Comparison of ENCODE assay signal across 24 cellular contexts in genomic region chr18:12779043-12779442, GRCh38.
DNase-seq lines count a peak whose midpoint lies in the region; ATAC-seq, FAIRE-seq and TF ChIP-seq lines count a peak whose summit lies in the region.
"Had no signal": no experiment of that assay in that cellular context is flagged by ENCODE, and none has a peak within 500 bp of the region (broad histone marks: within the 10 kb centered on the region; RNA-seq: fewer than 3 reads in every experiment).

No MANE protein-coding gene starts in this region.

- H3K36me3 Mint-ChIP-seq in GM23338 (ENCODE audit: low read depth) = peaks cover 4% of the 10 kb centered on the region; the same call in 2 of the 3 replicates

- no peaks in the 10 kb centered on the region for H3K36me3 ChIP-seq in GM23338 (ENCODE audit: insufficient read depth)
- H3K36me3 ChIP-seq in HepG2 (replicated peaks in 1 of 2; ENCODE audit: control insufficient read depth in 1 of 2, insufficient read depth in 2 of 2, low read length in 2 of 2) = no peaks in the 10 kb centered on the region
- no peaks in the 10 kb centered on the region for H3K36me3 ChIP-seq in PC-3 (ENCODE audit: low read depth, low read length)
- H3K36me3 ChIP-seq: BLaER1, SJSA1 had no signal

- peaks cover 6% of the 10 kb centered on the region; the same call in 2 of the 3 replicates for H3K9me3 Mint-ChIP-seq in GM23338
- H3K9me3 Mint-ChIP-seq: CD4-positive, alpha-beta T cell had no signal

- ATAC-seq in GM23338 (no peak), HepG2 (no peak), sciatic nerve (no peak), HG02798 (IDR thresholded peaks at IDR 0.05; ENCODE audit: poor library complexity, unreplicated experiment) (no peak), PC-3 (no peak)
- ATAC-seq: Right ventricle myocardium inferior had no signal

- in situ Hi-C loops in HepG2 (cut with HindIII; ENCODE audit: extremely low pct_ligation_motif_present, low pct_unique_long_range_greater_than_20kb) = no loop called here

- peak in 1 of 2 experiments; percentile 39; a peak in 2 of 4 replicates for TF ChIP-seq CTCF in GM23338 (conservative IDR thresholded peaks at IDR 0.05; ENCODE audit: low read depth in 2 of 2)
- TF ChIP-seq CTCF in NB4 (IDR thresholded peaks at IDR 0.05; ENCODE audit: low read depth, low read length) = no peak
- TF ChIP-seq CTCF in HepG2 (CRISPR knock-in tag; IDR thresholded peaks at IDR 0.05) = peak; percentile 30
- no peak for TF ChIP-seq CTCF in PC-3 (conservative IDR thresholded peaks at IDR 0.05; ENCODE audit: low read depth, low read length)

- peaks cover 15% of the 10 kb centered on the region for H3K27me3 Mint-ChIP-seq in GM23338 (ENCODE audit: insufficient read depth, low read depth, poor library complexity)
- H3K27me3 Mint-ChIP-seq: CD4-positive, alpha-beta T cell had no signal

- H3K4me2 ChIP-seq in GM23338 (no peak overlapping the region), HepG2 (ENCODE audit: low read depth, low read length) (no peak overlapping the region), PC-3 (ENCODE audit: low read length) (no peak overlapping the region)
- H3K4me2 ChIP-seq: BLaER1 had no signal

- H3K4me3 ChIP-seq in GM23338 (no peak overlapping the region), NB4 (ENCODE audit: low read depth, low read length) (no peak overlapping the region), HepG2 (replicated peaks in 1 of 3; ENCODE audit: insufficient read depth in 1 of 3, low read depth in 2 of 3, low read length in 3 of 3) (no peak overlapping the region), PC-3 (ENCODE audit: low read length) (no peak overlapping the region)
- H3K4me3 ChIP-seq: BLaER1, SJSA1 had no signal

- H3K4me3 Mint-ChIP-seq in GM23338 = no peak overlapping the region
- H3K4me3 Mint-ChIP-seq: IgD-negative memory B cell had no signal

- no peak for FAIRE-seq in HepG2 (lab: Jason Lieb, UNC)
- FAIRE-seq: G401.6, GM18507 had no signal

- 0 out of 2 replicates have a peak, but pooled peaks cover 5% of the 10 kb centered on the region for H3K9me2 ChIP-seq in GM23338 (ENCODE audit: insufficient read depth)
- no peaks in the 10 kb centered on the region for H3K9me2 ChIP-seq in PC-3 (replicated peaks; ENCODE audit: low read length)

- H3F3A ChIP-seq in GM23338 (replicated peaks; ENCODE audit: low read depth) (no peaks in the 10 kb centered on the region), PC-3 (ENCODE audit: low read length, unreplicated experiment) (no peaks in the 10 kb centered on the region)

- H3K79me2 ChIP-seq in GM23338 (replicated peaks; ENCODE audit: insufficient read depth) (no peaks in the 10 kb centered on the region), HepG2 (ENCODE audit: insufficient read depth, low read length) (no peaks in the 10 kb centered on the region), PC-3 (ENCODE audit: low read length) (no peaks in the 10 kb centered on the region)

- no peaks in the 10 kb centered on the region for H3K4me1 Mint-ChIP-seq in GM23338

- intact Hi-C loops in HepG2 (cut with micrococcal nuclease; ENCODE audit: unreplicated experiment) = no loop called here
- intact Hi-C loops in sciatic nerve (cut with DNase I) = no loop called here
- intact Hi-C loops in PC-3 (cut with micrococcal nuclease) = no loop called here

- 84% methylated on average over 10 of the region's 11 CpGs for WGBS in HepG2 (ENCODE audit: low lambda C conversion rate)

- BruUV-seq in HepG2 (replicated peaks; lab: Mats Ljungman, UMichigan) (no TSS peak), PC-3 (replicated peaks; lab: Mats Ljungman, UMichigan) (no TSS peak)

- no peak overlapping the region for H3K27ac Mint-ChIP-seq in GM23338
- H3K27ac Mint-ChIP-seq: CD4-positive, alpha-beta T cell; IgD-negative memory B cell had no signal

- POLR2A ChIA-PET in HepG2 (lab: Yijun Ruan, JAX) (no interaction called here), PC-3 (lab: Charles Lee; ENCODE audit: unreplicated experiment) (no interaction called here)

- H3K4me1 ChIP-seq in GM23338 (ENCODE audit: insufficient read depth) (no peaks in the 10 kb centered on the region), HepG2 (ENCODE audit: insufficient read depth, low read length) (peaks cover 13% of the 10 kb centered on the region), PC-3 (ENCODE audit: insufficient read depth, low read length) (no peaks in the 10 kb centered on the region; the same call in 1 of the 2 replicates)
- H3K4me1 ChIP-seq: SJSA1 had no signal

- no peak for TF ChIP-seq EP300 in HepG2 (IDR thresholded peaks at IDR 0.05; ENCODE audit: low read depth in 2 of 2, low read length in 2 of 2)
- TF ChIP-seq EP300 in HepG2 (CRISPR knock-in tag; IDR thresholded peaks at IDR 0.05; ENCODE audit: borderline replicate concordance) = no peak

- H3K9ac ChIP-seq in HepG2 (ENCODE audit: insufficient read depth, low read depth, low read length) (no peak overlapping the region), PC-3 (ENCODE audit: low read length) (no peak overlapping the region)
- H3K9ac ChIP-seq: BLaER1 had no signal

- CTCF ChIA-PET in HepG2 (lab: Yijun Ruan, JAX; ENCODE audit: low intra/inter-chr PET ratio, low total read pairs) = no interaction called here
- CTCF ChIA-PET in PC-3 (lab: Charles Lee) = no interaction called here

- TF ChIP-seq RAD21 in HepG2 (CRISPR knock-in tag; IDR thresholded peaks at IDR 0.05) = no peak

- H3K27me3 ChIP-seq in GM23338 (ENCODE audit: insufficient read depth) (peaks cover 48% of the 10 kb centered on the region), HepG2 (ENCODE audit: control insufficient read depth in 1 of 2, insufficient read depth in 2 of 2, low read length in 2 of 2) (no peaks in the 10 kb centered on the region), PC-3 (ENCODE audit: low read length) (no peaks in the 10 kb centered on the region)
- H3K27me3 ChIP-seq: SJSA1 had no signal

- H3K9me3 ChIP-seq in HepG2 (ENCODE audit: low read length) (no peaks in the 10 kb centered on the region), PC-3 (ENCODE audit: low read length) (no peaks in the 10 kb centered on the region)

- TF ChIP-seq POLR2A in NB4 (IDR thresholded peaks at IDR 0.05; ENCODE audit: extremely low read depth, insufficient read length) (no peak), HepG2 (IDR thresholded peaks at IDR 0.05; ENCODE audit: insufficient read depth in 1 of 2, low read depth in 2 of 2, low read length in 2 of 2) (no peak)

- no peaks in the 10 kb centered on the region; the same call in 1 of the 2 replicates for H4K20me1 ChIP-seq in GM23338 (replicated peaks; ENCODE audit: insufficient read depth)
- no peaks in the 10 kb centered on the region for H4K20me1 ChIP-seq in HepG2 (ENCODE audit: insufficient read depth, low read length)
- no peaks in the 10 kb centered on the region for H4K20me1 ChIP-seq in PC-3 (ENCODE audit: low read length)
- H4K20me1 ChIP-seq: BLaER1 had no signal

- DNase-seq in GM23338 (ENCODE audit: low spot score) (no peak), NB4 (ENCODE audit: low read depth) (peak; percentile 14), HepG2 (ENCODE audit: low spot score) (no peak), sciatic nerve (ENCODE audit: low spot score) (peak; percentile 30), medulla oblongata (ENCODE audit: extremely low spot score) (no peak), PC-3 (no peak), NCI-H2171 treated with DMSO at 0.1 percent for 48 hours (lab: John Stamatoyannopoulos, UW) (no peak)
- DNase-seq: CD4-positive, alpha-beta T cell; GOT3; Karpas-422; MV-4-11; NCI-H1436 treated with DMSO at 0.1 percent for 48 hours; NCI-H1930; NCI-H2227 treated with DMSO at 0.1 percent for 48 hours; NCI-H510A; NCI-H82; OCI-M1 had no signal

- 0 out of 2 replicates have a peak overlapping the region, but pooled peaks have one; percentile 23 for H2AFZ ChIP-seq in GM23338
- H2AFZ ChIP-seq in HepG2 (ENCODE audit: low read length) = no peak overlapping the region
- no peak overlapping the region for H2AFZ ChIP-seq in PC-3 (ENCODE audit: low read length)

- no peak overlapping the region for H3K27ac ChIP-seq in GM23338 (ENCODE audit: low read depth)
- H3K27ac ChIP-seq in HepG2 (ENCODE audit: extremely low read length, insufficient read depth, low read length) = no peak overlapping the region
- no peak overlapping the region for H3K27ac ChIP-seq in PC-3 (ENCODE audit: low read length)
- H3K27ac ChIP-seq: BLaER1, SJSA1 had no signal

TF ChIP-seq in GM23338, 12 proteins besides CTCF, POLR2A, EP300 and RAD21 (continues in another document):
- TF ChIP-seq POLR2AphosphoS5 (IDR thresholded peaks at IDR 0.05; ENCODE audit: low read depth) (no peak), ETS1 (IDR thresholded peaks at IDR 0.05) (no peak), CREB1 (CRISPR knock-in tag; IDR thresholded peaks at IDR 0.05; ENCODE audit: low read depth) (no peak), ZNF331 (CRISPR knock-in tag; IDR thresholded peaks at IDR 0.05; ENCODE audit: low read depth) (no peak)

TF ChIP-seq in HepG2, 621 proteins besides CTCF, POLR2A, EP300 and RAD21:
- TF ChIP-seq ZC3H13 (CRISPR knock-in tag; IDR thresholded peaks at IDR 0.05) = no peak
- TF ChIP-seq STAG1 (CRISPR knock-in tag; IDR thresholded peaks at IDR 0.05) = peak; percentile 34

Comparison
In these comparisons a context has a peak if more than half of its experiments do, and no peak if none do; other contexts are left out.
1. DNase-seq: peak in NB4 (single experiment) and sciatic nerve (single experiment); none in GM23338 (single experiment), HepG2 (single experiment), medulla oblongata (single experiment), PC-3 (single experiment) and NCI-H2171 treated with DMSO at 0.1 percent for 48 hours (single experiment).